ENCODE assay signal across 1 cellular context in genomic region chr4:40199999-40200880, GRCh38.
TF ChIP-seq lines count a peak whose summit lies in the region.

No MANE protein-coding gene starts in this region.

TF ChIP-seq in K562, 482 proteins besides CTCF, POLR2A, EP300 and RAD21 (continued from another document and continues in another):
- TF ChIP-seq MGA (IDR thresholded peaks at IDR 0.05): peak; percentile 32
- TF ChIP-seq NBN (IDR thresholded peaks at IDR 0.05; ENCODE audit: low read depth): no peak; the same call in 1 of the 2 replicates
- TF ChIP-seq NFRKB (IDR thresholded peaks at IDR 0.05; ENCODE audit: low read depth): peak; percentile 10; the same call in 1 of the 2 replicates
- TF ChIP-seq ETV1 (tag; conservative IDR thresholded peaks at IDR 0.05; ENCODE audit: low read depth): peak; percentile 73
- 0 out of 2 replicates have a peak, but pooled peaks have one; percentile 4 for TF ChIP-seq C11orf30 (IDR thresholded peaks at IDR 0.05; ENCODE audit: low read depth)
- no peak for TF ChIP-seq RERE (CRISPR knock-in tag; IDR thresholded peaks at IDR 0.05; ENCODE audit: borderline replicate concordance)
- peak; percentile 17 for TF ChIP-seq L3MBTL2 (IDR thresholded peaks at IDR 0.05)
- TF ChIP-seq SUPT5H (IDR thresholded peaks at IDR 0.05): 0 out of 2 replicates have a peak, but pooled peaks have one; percentile 36
- 0 out of 2 replicates have a peak, but pooled peaks have one; percentile 21 for TF ChIP-seq HINFP (tag; conservative IDR thresholded peaks at IDR 0.05; ENCODE audit: low read depth)
- peak; percentile 12 for TF ChIP-seq TAF1 (IDR thresholded peaks at IDR 0.05; ENCODE audit: control insufficient read depth, extremely low read depth, insufficient read depth, low read length, severe bottlenecking)
- TF ChIP-seq BHLHE40 (IDR thresholded peaks at IDR 0.05; ENCODE audit: low read length): peak; percentile 77
- TF ChIP-seq DACH1 (IDR thresholded peaks at IDR 0.05; ENCODE audit: partially characterized antibody): no peak
- no peak for TF ChIP-seq E2F6 (IDR thresholded peaks at IDR 0.05; ENCODE audit: borderline replicate concordance in 1 of 2, extremely low read depth in 1 of 2, insufficient read depth in 1 of 2, insufficient read length in 1 of 2, low read depth in 1 of 2, low read length in 1 of 2, poor library complexity in 1 of 2, severe bottlenecking in 1 of 2)
- peak; percentile 61 for TF ChIP-seq GABPA (tag; conservative IDR thresholded peaks at IDR 0.05; ENCODE audit: low read depth)
- peak; percentile 25; the same call in 1 of the 2 replicates for TF ChIP-seq ZEB2 (IDR thresholded peaks at IDR 0.05)
- peak; percentile 58; the same call in 1 of the 2 replicates for TF ChIP-seq BACH1 (tag; IDR thresholded peaks at IDR 0.05)
- TF ChIP-seq ZNF76 (CRISPR knock-in tag; IDR thresholded peaks at IDR 0.05; ENCODE audit: borderline replicate concordance): 0 out of 2 replicates have a peak, but pooled peaks have one; percentile 18
- peak; percentile 57 for TF ChIP-seq CEBPB (tag; IDR thresholded peaks at IDR 0.05)
- TF ChIP-seq NR2F6 (CRISPR knock-in tag; IDR thresholded peaks at IDR 0.05): 0 out of 2 replicates have a peak, but pooled peaks have one; percentile 27
- TF ChIP-seq CREB1 (IDR thresholded peaks at IDR 0.05): peak; percentile 29; the same call in 1 of the 2 replicates
- no peak; the same call in 1 of the 2 replicates for TF ChIP-seq CREB1 (CRISPR knock-in tag; IDR thresholded peaks at IDR 0.05)
- TF ChIP-seq ARNT (IDR thresholded peaks at IDR 0.05): peak in 1 of 2 experiments; percentile 28; a peak in 1 of 4 replicates
- peak; percentile 34; the same call in 1 of the 2 replicates for TF ChIP-seq POLR2AphosphoS5 (IDR thresholded peaks at IDR 0.05; ENCODE audit: control insufficient read depth, insufficient read depth, low read depth, low read length)
- TF ChIP-seq ZNF174 (CRISPR knock-in tag; IDR thresholded peaks at IDR 0.05): no peak
- TF ChIP-seq NR2C2 (CRISPR knock-in tag; IDR thresholded peaks at IDR 0.05): no peak
- TF ChIP-seq NR2C2 (tag; IDR thresholded peaks at IDR 0.05): peak; percentile 76
- peak; percentile 5; the same call in 1 of the 2 replicates for TF ChIP-seq CREM (IDR thresholded peaks at IDR 0.05; ENCODE audit: low read depth)
- TF ChIP-seq MBD2 (IDR thresholded peaks at IDR 0.05; ENCODE audit: borderline replicate concordance, low read depth): peak; percentile 14; the same call in 1 of the 2 replicates
- peak; percentile 75; the same call in 1 of the 2 replicates for TF ChIP-seq DMBX1 (CRISPR knock-in tag; IDR thresholded peaks at IDR 0.05; ENCODE audit: borderline replicate concordance)
